ENCODE assay signal across 1 cellular context in genomic region chr3:120596853-120597223, GRCh38.
TF ChIP-seq lines count a peak whose summit lies in the region.

No MANE protein-coding gene starts in this region.

TF ChIP-seq in K562, 482 proteins besides CTCF, POLR2A, EP300 and RAD21 (continued from another document):
- TF ChIP-seq DEAF1 (CRISPR knock-in tag; IDR thresholded peaks at IDR 0.05) = no peak
- TF ChIP-seq MCM7 (IDR thresholded peaks at IDR 0.05) = no peak
- TF ChIP-seq LCOR (CRISPR knock-in tag; IDR thresholded peaks at IDR 0.05) = no peak
- no peak for TF ChIP-seq E2F4 (CRISPR knock-in tag; IDR thresholded peaks at IDR 0.05; ENCODE audit: low read depth)
- TF ChIP-seq SRSF1 (IDR thresholded peaks at IDR 0.05; ENCODE audit: low read depth, low read length) = no peak
- no peak for TF ChIP-seq KAT8 (IDR thresholded peaks at IDR 0.05; ENCODE audit: low read depth)
- TF ChIP-seq E2F6 (IDR thresholded peaks at IDR 0.05; ENCODE audit: borderline replicate concordance in 1 of 2, extremely low read depth in 1 of 2, insufficient read depth in 1 of 2, insufficient read length in 1 of 2, low read depth in 1 of 2, low read length in 1 of 2, poor library complexity in 1 of 2, severe bottlenecking in 1 of 2) = no peak
- TF ChIP-seq SAP30 (IDR thresholded peaks at IDR 0.05; ENCODE audit: borderline replicate concordance, insufficient read depth, low read depth, low read length, poor library complexity, severe bottlenecking) = no peak
- no peak for TF ChIP-seq YBX1 (IDR thresholded peaks at IDR 0.05)
